Comparison of ENCODE assay signal across 20 cellular contexts in genomic region chr2:188965554-188965953, GRCh38. TPM values are rescaled to one million over a fixed set of nuclear protein-coding genes. Genes with fewer than 3 reads are reported as not detected.
A peak's percentile ranks its signal among the peaks of the same experiment; 100 is the strongest.
DNase-seq lines count a peak whose midpoint lies in the region; ATAC-seq and TF ChIP-seq lines count a peak whose summit lies in the region.
"Had no signal": no experiment of that assay in that cellular context is flagged by ENCODE, and none has a peak within 500 bp of the region (broad histone marks: within the 10 kb centered on the region; RNA-seq: fewer than 3 reads in every experiment).

No MANE protein-coding gene starts in this region.

- no peaks in the 10 kb centered on the region for H3K4me1 ChIP-seq in left ventricle myocardium inferior
- no peaks in the 10 kb centered on the region for H3K4me1 ChIP-seq in psoas muscle
- H3K4me1 ChIP-seq in suprapubic skin, result no peaks in the 10 kb centered on the region
- H3K4me1 ChIP-seq: BE2C had no signal

- no peak for TF ChIP-seq EP300 in suprapubic skin (IDR thresholded peaks at IDR 0.05)

- TF ChIP-seq CTCF in left ventricle myocardium inferior (IDR thresholded peaks at IDR 0.05; ENCODE audit: borderline replicate concordance), result no peak
- no peak for TF ChIP-seq CTCF in psoas muscle (IDR thresholded peaks at IDR 0.05)
- TF ChIP-seq CTCF in suprapubic skin (IDR thresholded peaks at IDR 0.05), result no peak
- TF ChIP-seq CTCF in endothelial cell (IDR thresholded peaks at IDR 0.05; ENCODE audit: unreplicated experiment), result no peak

- no peak overlapping the region for H3K4me3 Mint-ChIP-seq in endothelial cell (ENCODE audit: unreplicated experiment)
- H3K4me3 Mint-ChIP-seq: CD4-positive, CD25-positive, alpha-beta regulatory T cell had no signal

- H3K27me3 ChIP-seq in left ventricle myocardium inferior (ENCODE audit: low read depth) (no peaks in the 10 kb centered on the region), psoas muscle (ENCODE audit: insufficient read depth in 3 of 3, low read length in 2 of 3) (no peaks in the 10 kb centered on the region), suprapubic skin (no peaks in the 10 kb centered on the region)
- H3K27me3 ChIP-seq: BE2C had no signal

- intact Hi-C loops in left ventricle myocardium inferior (cut with micrococcal nuclease), result no loop called here
- intact Hi-C loops in cardiac septum (cut with DNase I), result no loop called here
- intact Hi-C loops in psoas muscle (cut with DNase I), result no loop called here

- no peak for TF ChIP-seq POLR2A in suprapubic skin (IDR thresholded peaks at IDR 0.05)

- H3K27ac ChIP-seq in left ventricle myocardium inferior (replicated peaks) (peak overlapping the region; percentile 82), psoas muscle (peak overlapping the region; percentile 10), suprapubic skin (peak overlapping the region; percentile 36)
- H3K27ac ChIP-seq: PC-9, RWPE1 had no signal

- WGBS in psoas muscle, 3 donors, result 74 to 84% (median 77%) methylated on average over 2 of the region's 2 CpGs
- 83% methylated on average over 2 of the region's 2 CpGs for WGBS in suprapubic skin

- H3K27me3 Mint-ChIP-seq in endothelial cell (ENCODE audit: unreplicated experiment), result no peaks in the 10 kb centered on the region
- H3K27me3 Mint-ChIP-seq: CD4-positive, CD25-positive, alpha-beta regulatory T cell had no signal

- no peaks in the 10 kb centered on the region for H3K4me1 Mint-ChIP-seq in endothelial cell (ENCODE audit: unreplicated experiment)
- H3K4me1 Mint-ChIP-seq: CD4-positive, CD25-positive, alpha-beta regulatory T cell had no signal

- H3K9me3 Mint-ChIP-seq in endothelial cell (ENCODE audit: unreplicated experiment), result no peaks in the 10 kb centered on the region

- no peak overlapping the region for H3K27ac Mint-ChIP-seq in endothelial cell (ENCODE audit: unreplicated experiment)
- H3K27ac Mint-ChIP-seq: CD4-positive, CD25-positive, alpha-beta regulatory T cell had no signal

- H3K4me3 ChIP-seq in left ventricle myocardium inferior (no peak overlapping the region), psoas muscle (no peak overlapping the region), suprapubic skin (no peak overlapping the region)
- H3K4me3 ChIP-seq: PC-9 had no signal

- no peak for DNase-seq in left ventricle myocardium inferior
- no peak for DNase-seq in cardiac septum (ENCODE audit: low spot score)
- DNase-seq in psoas muscle, result no peak
- DNase-seq in suprapubic skin (ENCODE audit: low spot score in 2 of 2), result no peak
- DNase-seq in endothelial cell (ENCODE audit: low spot score), result no peak
- no peak for DNase-seq in NCI-H345 treated with DMSO at 0.1 percent for 48 hours (lab: John Stamatoyannopoulos, UW; ENCODE audit: unreplicated experiment)
- DNase-seq: BE2C; CD4-positive, CD25-positive, alpha-beta regulatory T cell; COR-L47; DMS 273 treated with DMSO at 0.1 percent for 48 hours; DND-41; NCI-H1417 treated with DMSO at 0.1 percent for 48 hours; NCI-H187 treated with DMSO at 0.1 percent for 48 hours; NCI-H345; NCI-H526; PC-9 had no signal

- ATAC-seq in psoas muscle (no peak), HG02571 (IDR thresholded peaks at IDR 0.05; ENCODE audit: unreplicated experiment) (no peak)

- H3K9me3 ChIP-seq in left ventricle myocardium inferior (replicated peaks), result peaks cover 6% of the 10 kb centered on the region
- no peaks in the 10 kb centered on the region for H3K9me3 ChIP-seq in psoas muscle
- H3K9me3 ChIP-seq in suprapubic skin, result no peaks in the 10 kb centered on the region
- H3K9me3 ChIP-seq: BE2C had no signal

- H3K36me3 ChIP-seq in left ventricle myocardium inferior, result no peaks in the 10 kb centered on the region
- H3K36me3 ChIP-seq in psoas muscle (ENCODE audit: insufficient read depth in 1 of 2, low read depth in 1 of 2), result no peaks in the 10 kb centered on the region
- H3K36me3 ChIP-seq in suprapubic skin, result no peaks in the 10 kb centered on the region
- H3K36me3 ChIP-seq: BE2C had no signal

- no peaks in the 10 kb centered on the region for H3K36me3 Mint-ChIP-seq in endothelial cell (ENCODE audit: low read depth, unreplicated experiment)
- H3K36me3 Mint-ChIP-seq: CD4-positive, CD25-positive, alpha-beta regulatory T cell had no signal

RNA-seq across cellular contexts. Expression of gene COL3A1, which starts 8.6 kb away (rescaled TPM):
- 98.5 TPM for total RNA-seq in left ventricle myocardium inferior
- total RNA-seq in cardiac septum, result 180 TPM
- total RNA-seq in psoas muscle, result 10 to 100 TPM; 17.9 to 73.1 (median 45.8) TPM
- 10 to 100 TPM in 2 of 3 donors, 1 to 10 TPM in 1; 9.4 to 29.0 (median 11.2) TPM for polyA plus RNA-seq in psoas muscle
- total RNA-seq in suprapubic skin, result 10 to 100 TPM; 19.2 to 73.2 (median 54.9) TPM
- total RNA-seq in endothelial cell (ENCODE audit: unreplicated experiment), result 0.31 TPM
- total RNA-seq: CD4-positive, CD25-positive, alpha-beta regulatory T cell; HT-29; MCF 10A; PC-9 had no signal
- polyA plus RNA-seq: CD4-positive, CD25-positive, alpha-beta regulatory T cell had no signal

Comparison
In these comparisons a context has a peak if more than half of its experiments do, and no peak if none do; other contexts are left out.
1. H3K27ac ChIP-seq: peak in every context shown above with its lines; median percentile 82 in left ventricle myocardium inferior; 36 in suprapubic skin; 10 in psoas muscle.
2. RNA of gene COL3A1, which starts 8.6 kb away (total RNA-seq): 180 TPM in cardiac septum (single experiment), 98.5 TPM in left ventricle myocardium inferior (single experiment), 19.2 to 73.2 TPM in suprapubic skin and 17.9 to 73.1 TPM in psoas muscle; 0.31 TPM in endothelial cell (single experiment); every median in the first group is over 10 times any median in the second.